ENCODE assay signal across 8 cellular contexts in the genomic region with DNA sequence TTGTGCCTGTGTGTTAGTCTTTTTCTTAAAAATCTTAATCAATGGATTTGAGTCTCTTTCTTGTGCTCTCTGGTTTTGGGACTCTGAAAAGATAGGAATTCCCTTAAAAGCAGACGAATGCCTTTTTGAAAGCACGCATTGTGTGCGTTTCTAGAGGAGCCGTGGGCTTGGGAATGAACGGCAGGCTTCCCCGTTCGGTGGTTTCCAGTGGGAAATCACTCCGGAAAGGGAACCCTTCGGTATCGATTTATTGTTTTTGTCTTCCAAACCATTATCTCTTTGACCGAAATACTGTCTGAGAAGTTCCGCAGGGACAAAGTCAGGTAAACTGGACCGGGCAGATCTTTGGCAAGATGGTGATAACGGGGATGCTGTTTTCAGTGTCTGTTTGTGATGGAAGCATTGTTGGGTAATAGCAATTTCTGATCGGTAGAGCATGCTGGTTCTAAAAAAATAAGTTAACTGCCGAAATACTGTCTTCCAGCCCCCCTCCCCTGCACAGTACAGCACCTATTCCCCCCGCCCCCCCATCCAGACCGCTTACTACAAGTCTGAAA. TPM values are rescaled to one million over a fixed set of nuclear protein-coding genes. Genes with fewer than 3 reads are reported as not detected.
DNase-seq lines count a peak whose midpoint lies in the region; ATAC-seq, FAIRE-seq and TF ChIP-seq lines count a peak whose summit lies in the region.

No MANE protein-coding gene starts in this region.

- under 1% methylated on average over 18 of the region's 18 CpGs for WGBS in GM12878 (ENCODE audit: insufficient coverage, insufficient replicate concordance, low lambda C conversion rate, missing lambda C conversion rate)
- WGBS in urinary bladder, result 1% methylated on average over 18 of the region's 18 CpGs

- ATAC-seq in GM12878 (no peak), lower lobe of right lung (no peak), GM21825 (IDR thresholded peaks at IDR 0.05; ENCODE audit: unreplicated experiment) (no peak), HG02642 (IDR thresholded peaks at IDR 0.05; ENCODE audit: poor library complexity, unreplicated experiment) (no peak)

- RAD21 ChIA-PET in GM12878 (lab: Charles Lee; ENCODE audit: unreplicated experiment), result interaction anchor here (0.6 to 2.9 kb wide), 22 partner anchors 9 to 532 kb away, joined by 3 to 31 read pairs (median 4); no protein-coding TSS in a partner anchor

- H4K20me1 ChIP-seq in GM12878 (ENCODE audit: control insufficient read depth, insufficient read depth), result no peaks in the 10 kb centered on the region

- no peak overlapping the region for H2AFZ ChIP-seq in GM12878 (ENCODE audit: control insufficient read depth, low read depth, low read length)

- peak overlapping the region; percentile 94 for H3K4me2 ChIP-seq in GM12878 (ENCODE audit: control insufficient read depth, insufficient read depth)

- TF ChIP-seq RAD21 in GM12878 (IDR thresholded peaks at IDR 0.05; ENCODE audit: insufficient read depth, low read depth, low read length), result peak; percentile 32; the same call in 1 of the 2 replicates

- H3K4me3 ChIP-seq in HEK293 (ENCODE audit: low read depth, low read length), result peak overlapping the region; percentile 74
- H3K4me3 ChIP-seq in GM12878, result peak overlapping the region; percentile 75
- H3K4me3 ChIP-seq in lower lobe of right lung, result peak overlapping the region; percentile 83
- H3K4me3 ChIP-seq in urinary bladder (ENCODE audit: low read depth, low read length), result peak overlapping the region; percentile 88

- H3K4me1 ChIP-seq in HEK293 (ENCODE audit: control insufficient read depth, insufficient read depth, low read length) (peaks cover 26% of the 10 kb centered on the region), GM12878 (ENCODE audit: control insufficient read depth, insufficient read depth, low read length) (peaks cover 18% of the 10 kb centered on the region), lower lobe of right lung (peaks cover 13% of the 10 kb centered on the region), urinary bladder (ENCODE audit: insufficient read depth) (no peaks in the 10 kb centered on the region)

- TF ChIP-seq CTCF in HEK293 (tag by site-specific recombination; IDR thresholded peaks at IDR 0.05), result no peak; the same call in 1 of the 2 replicates
- TF ChIP-seq CTCF in GM12878 (IDR thresholded peaks at IDR 0.05 in 2 of 3, conservative IDR thresholded peaks at IDR 0.05 in 1 of 3; ENCODE audit: control insufficient read depth in 2 of 3, extremely low read depth in 1 of 3, insufficient read depth in 1 of 3, low read depth in 3 of 3, low read length in 3 of 3), result no peak
- TF ChIP-seq CTCF in lower lobe of right lung (IDR thresholded peaks at IDR 0.05), result no peak

- H3K27ac ChIP-seq in HEK293 (ENCODE audit: extremely low read depth, low read depth, low read length), result peak overlapping the region; percentile 87
- peak overlapping the region; percentile 68 for H3K27ac ChIP-seq in GM12878 (ENCODE audit: control insufficient read depth, insufficient read depth)
- peak overlapping the region; percentile 95 for H3K27ac ChIP-seq in lower lobe of right lung
- peak overlapping the region; percentile 57 for H3K27ac ChIP-seq in urinary bladder (ENCODE audit: low read depth)

- peaks cover 21% of the 10 kb centered on the region for H3K79me2 ChIP-seq in GM12878 (ENCODE audit: control insufficient read depth, insufficient read depth, low read length)

- POLR2A ChIA-PET in HEK293 (lab: Yijun Ruan, JAX), result interaction anchor here (0.7 to 2.5 kb wide), 11 partner anchors 12 to 207 kb away, joined by 3 to 12 read pairs (median 3); no protein-coding TSS in a partner anchor
- POLR2A ChIA-PET in GM12878 (lab: Charles Lee), result interaction anchor here (1.4 kb wide), 1 partner anchor 78 kb away, joined by 4 read pairs; no protein-coding TSS in a partner anchor

- H3K36me3 ChIP-seq in HEK293 (ENCODE audit: control insufficient read depth in 2 of 2, insufficient read depth in 1 of 2, low read length in 2 of 2), result no peaks in the 10 kb centered on the region
- H3K36me3 ChIP-seq in GM12878 (ENCODE audit: control insufficient read depth in 2 of 2, insufficient read depth in 2 of 2, low read length in 1 of 2), result no peaks in the 10 kb centered on the region; a peak in 1 of 4 replicates
- H3K36me3 ChIP-seq in lower lobe of right lung, result no peaks in the 10 kb centered on the region
- H3K36me3 ChIP-seq in urinary bladder (ENCODE audit: insufficient read depth), result no peaks in the 10 kb centered on the region

- CTCF ChIA-PET in HEK293 (lab: Yijun Ruan, JAX), result interaction anchor here (0.6 kb wide), 1 partner anchor 64 kb away, joined by 3 read pairs; no protein-coding TSS in a partner anchor
- CTCF ChIA-PET in GM12878 (lab: Yijun Ruan, JAX), result interaction anchor here (0.6 to 1.2 kb wide), 7 partner anchors 9 to 424 kb away, joined by 3 to 6 read pairs (median 4); no protein-coding TSS in a partner anchor

- H3K9me3 ChIP-seq in HEK293 (ENCODE audit: control insufficient read depth, insufficient read depth, low read depth, low read length) (no peaks in the 10 kb centered on the region), GM12878 (replicated peaks; ENCODE audit: control insufficient read depth, insufficient read depth, low read length) (no peaks in the 10 kb centered on the region), lower lobe of right lung (no peaks in the 10 kb centered on the region)

- DNase-seq in Ammon's horn (ENCODE audit: low spot score) (peak; percentile 53), GM12878 (ENCODE audit: low read depth, low spot score) (no peak), lower lobe of right lung (no peak)
- DNase-seq in NK-92 treated with Interleukin-12 subunit alpha and Interleukin-12 subunit beta, amount 100 ng/mL, for 24 hours (lab: John Stamatoyannopoulos, UW), result no peak

- TF ChIP-seq EP300 in GM12878 (IDR thresholded peaks at IDR 0.05; ENCODE audit: borderline replicate concordance in 1 of 2, control insufficient read depth in 1 of 2, low read depth in 2 of 2, low read length in 2 of 2), result no peak

- intact Hi-C loops in GM12878 (cut with micrococcal nuclease; ENCODE audit: unreplicated experiment), result loop anchor here (1.0 to 5.0 kb wide), 2 partner anchors 119 to 291 kb away; no protein-coding TSS in a partner anchor
- intact Hi-C loops in lower lobe of right lung (cut with DNase I), result no loop called here

- TSS peak; percentile 77 for BruUV-seq in GM12878 (replicated peaks; lab: Mats Ljungman, UMichigan)

- H3K9ac ChIP-seq in GM12878 (ENCODE audit: control insufficient read depth, insufficient read depth, low read length), result peak overlapping the region; percentile 72

- TF ChIP-seq POLR2A in GM12878 (IDR thresholded peaks at IDR 0.05; ENCODE audit: low read depth, low read length), result no peak

- SMC1A ChIA-PET in GM12878 (lab: Charles Lee; ENCODE audit: uncharacterized antibody, unreplicated experiment), result interaction anchor here (0.8 to 1.2 kb wide), 5 partner anchors 25 to 79 kb away, joined by 3 to 6 read pairs (median 3); no protein-coding TSS in a partner anchor

- 0 out of 4 replicates have a peak, but pooled peaks cover 0 to 3% of the 10 kb centered on the region in 2 experiments for H3K27me3 ChIP-seq in GM12878 (replicated peaks in 1 of 2; ENCODE audit: control insufficient read depth in 2 of 2, insufficient read depth in 2 of 2, low read length in 1 of 2)
- H3K27me3 ChIP-seq in lower lobe of right lung (ENCODE audit: low read depth), result no peaks in the 10 kb centered on the region

- in situ Hi-C loops in GM12878 (cut with MboI), result no loop called here

- FAIRE-seq in GM12878 (lab: Jason Lieb, UNC), result no peak

TF ChIP-seq in HEK293, 187 proteins besides CTCF, POLR2A, EP300 and RAD21 (continues in another document):
- no peak for TF ChIP-seq ZNF561 (tag by site-specific recombination; IDR thresholded peaks at IDR 0.05; ENCODE audit: borderline replicate concordance)

TF ChIP-seq in GM12878, 131 proteins besides CTCF, POLR2A, EP300 and RAD21 (continues in another document):
- TF ChIP-seq POU2F2 (IDR thresholded peaks at IDR 0.05; ENCODE audit: borderline replicate concordance, low read depth, low read length) (no peak), ZNF207 (IDR thresholded peaks at IDR 0.05; ENCODE audit: borderline replicate concordance) (no peak), MEF2B (IDR thresholded peaks at IDR 0.05; ENCODE audit: partially characterized antibody, poor library complexity, severe bottlenecking) (no peak)
- TF ChIP-seq, protein P1, sequence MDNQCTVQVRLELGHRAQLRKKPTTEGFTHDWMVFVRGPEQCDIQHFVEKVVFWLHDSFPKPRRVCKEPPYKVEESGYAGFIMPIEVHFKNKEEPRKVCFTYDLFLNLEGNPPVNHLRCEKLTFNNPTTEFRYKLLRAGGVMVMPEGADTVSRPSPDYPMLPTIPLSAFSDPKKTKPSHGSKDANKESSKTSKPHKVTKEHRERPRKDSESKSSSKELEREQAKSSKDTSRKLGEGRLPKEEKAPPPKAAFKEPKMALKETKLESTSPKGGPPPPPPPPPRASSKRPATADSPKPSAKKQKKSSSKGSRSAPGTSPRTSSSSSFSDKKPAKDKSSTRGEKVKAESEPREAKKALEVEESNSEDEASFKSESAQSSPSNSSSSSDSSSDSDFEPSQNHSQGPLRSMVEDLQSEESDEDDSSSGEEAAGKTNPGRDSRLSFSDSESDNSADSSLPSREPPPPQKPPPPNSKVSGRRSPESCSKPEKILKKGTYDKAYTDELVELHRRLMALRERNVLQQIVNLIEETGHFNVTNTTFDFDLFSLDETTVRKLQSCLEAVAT (IDR thresholded peaks at IDR 0.05), result no peak; the same call in 1 of the 2 replicates

RNA-seq across cellular contexts. Expression of gene SETBP1, which starts 0.4 kb away (rescaled TPM):
- total RNA-seq in GM12878 (2013; cell fraction: nucleolus; rRNA removed), result 124 and 128 TPM in 2 replicates
- total RNA-seq in GM12878 (2014; rRNA removed), result 13.5 and 13.7 TPM in 2 replicates
- total RNA-seq in GM12878 (2014; rRNA removed; fragmentation: Illumina TruSeq; extraction: Trizol), result 11.9 and 12.5 TPM in 2 replicates
- 23.7 and 29.7 TPM in 2 replicates for total RNA-seq in GM12878 (2021)
- 1.9 TPM for polyA plus RNA-seq in GM12878 (2011; ENCODE audit: low read depth)
- 15.0 and 15.4 TPM in 2 replicates for polyA plus RNA-seq in GM12878 (2011; rRNA removed)
- polyA plus RNA-seq in GM12878 (2011; cell fraction: cytosol; rRNA removed), result 8.8 and 10.3 TPM in 2 replicates
- 31.0 and 32.9 TPM in 2 replicates for polyA plus RNA-seq in GM12878 (2011; cell fraction: nucleus; rRNA removed)
- 2.0 and 3.2 TPM in 2 replicates for polyA plus RNA-seq in GM12878 (2012)
- 9.7 and 10.3 TPM in 2 replicates for polyA plus RNA-seq in GM12878 (2014; fragmentation: Illumina TruSeq; extraction: Trizol)
- 1 to 10 TPM in 1 of 2 experiments, under 1 TPM in 1; 0.99 to 2.6 TPM for polyA plus RNA-seq in GM12878 (2014; fragmentation: Nextera tagmentation; extraction: Ambion mirVana)
- polyA plus RNA-seq in GM12878 (2014; rRNA removed), result 6.9 and 7.0 TPM in 2 replicates
- polyA plus RNA-seq in GM12878 (2016; fragmentation: Nextera tagmentation; extraction: Ambion mirVana), result 1 to 10 TPM; 4.0 to 4.3 TPM
- 41.5 and 46.6 TPM in 2 replicates for polyA minus RNA-seq in GM12878 (2011; rRNA and poly(A)+ RNA removed)
- 9.6 and 12.1 TPM in 2 replicates for polyA minus RNA-seq in GM12878 (2011; cell fraction: cytosol; rRNA and poly(A)+ RNA removed)
- polyA minus RNA-seq in GM12878 (2011; cell fraction: nucleus; rRNA and poly(A)+ RNA removed), result 77.5 and 127 TPM in 2 replicates
- total RNA-seq in lower lobe of right lung, result 25.8 TPM
- total RNA-seq in urinary bladder, result 46.7 TPM
- polyA plus RNA-seq in urinary bladder, result 12.6 TPM
